15 cellular contexts compared by ENCODE assay signal in genomic region chr1:1018321-1018685, GRCh38. TPM values are rescaled to one million over a fixed set of nuclear protein-coding genes. Genes with fewer than 3 reads are reported as not detected.
"Had no signal": no experiment of that assay in that cellular context is flagged by ENCODE, and none has a peak within 500 bp of the region (broad histone marks: within the 10 kb centered on the region; RNA-seq: fewer than 3 reads in every experiment).

No MANE protein-coding gene starts in this region.

RNA-seq across cellular contexts. Expression of gene PERM1, which starts 36.4 kb away (rescaled TPM):
- total RNA-seq: activated B cell treated with CpG ODN at 0.5 μM for 24 hours; activated CD4-positive, alpha-beta memory T cell treated with anti-CD3 and anti-CD28 coated beads for 36 hours; activated CD8-positive, alpha-beta memory T cell treated with anti-CD3 and anti-CD28 coated beads for 36 hours; activated CD8-positive, alpha-beta memory T cell treated with anti-CD3 and anti-CD28 coated beads, Interleukin-2, amount 10 ng/mL, durations not matched to agents 7 days and 5 days; activated CD8-positive, alpha-beta T cell treated with anti-CD3 and anti-CD28 coated beads, Interleukin-2, amount 10 ng/mL, durations not matched to agents 7 days and 5 days; activated naive CD4-positive, alpha-beta T cell treated with anti-CD3 and anti-CD28 coated beads, Interleukin-2, amount 50 U/mL, for 72 hours; activated naive CD8-positive, alpha-beta T cell treated with anti-CD3 and anti-CD28 coated beads, Interleukin-2, amount 10 ng/mL, durations not matched to agents 7 days and 5 days; activated T-helper 1 cell treated with anti-CD3 and anti-CD28 coated beads, Interleukin-12 subunit alpha, Interleukin-12 subunit beta, Interleukin-2, Interleukin-4 antibody, amounts not matched to agents 30 ng/mL and 10 ng/mL and 1 ng/mL, durations not matched to agents 14 hours and 24 hours and 36 hours; ascending aorta; colonic mucosa; dermis microvascular lymphatic vessel endothelial cell; endothelial cell of umbilical vein; esophagus squamous epithelium; glomerular endothelial cell; T-helper 17 cell had no signal
- polyA plus RNA-seq: endothelial cell of umbilical vein had no signal

RNA-seq across cellular contexts. Expression of gene PLEKHN1, which starts 52.0 kb away (rescaled TPM):
- total RNA-seq: ascending aorta had no signal
